Comparison of ENCODE assay signal across 8 cellular contexts in the genomic region with DNA sequence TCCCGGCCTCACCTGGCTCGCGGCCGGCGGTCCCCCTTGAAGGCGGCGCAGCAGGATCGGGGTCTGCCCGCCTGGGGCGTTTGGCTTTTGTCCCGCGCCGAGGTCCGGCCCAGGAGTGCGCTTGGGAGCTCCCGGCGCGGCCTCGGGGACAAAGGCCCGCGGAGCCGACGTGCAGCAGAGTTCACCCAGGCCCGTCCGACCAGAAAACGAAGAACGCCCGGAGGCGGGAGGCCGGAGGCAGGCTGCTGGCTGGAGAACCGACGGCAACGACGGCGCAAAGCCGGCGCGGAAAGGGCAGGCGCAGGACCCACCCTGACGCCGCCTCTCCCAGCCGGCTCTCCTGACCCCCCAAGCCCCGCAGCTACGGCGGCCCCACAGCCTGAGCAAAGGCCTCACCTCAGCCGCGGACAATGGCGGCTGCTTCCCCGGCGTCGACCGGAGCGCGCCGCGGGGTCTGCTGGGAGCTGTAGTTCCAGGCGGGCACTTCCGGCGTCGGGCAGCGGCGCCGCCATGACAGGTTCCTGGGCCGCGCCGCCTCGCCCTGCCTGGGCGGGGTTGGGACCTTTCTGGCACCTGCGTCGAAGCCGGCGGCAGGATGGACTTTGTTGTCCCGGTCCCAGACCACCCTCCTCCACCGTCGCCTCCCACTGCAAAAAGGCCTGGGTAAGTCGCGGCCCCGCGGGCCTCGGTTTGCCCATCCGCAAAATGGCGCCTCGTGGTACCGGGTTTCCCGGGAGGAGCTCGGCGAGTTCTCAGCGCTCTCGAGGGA. TPM values are rescaled to one million over a fixed set of nuclear protein-coding genes. Genes with fewer than 3 reads are reported as not detected.
DNase-seq lines count a peak whose midpoint lies in the region; ATAC-seq and TF ChIP-seq lines count a peak whose summit lies in the region.

TSS of gene ZNF606 (minus strand) at position 437 of the 769 bp plus-strand sequence. CDS start 1,501 bp downstream, outside the sequence.

- H3K4me3 Mint-ChIP-seq in CD4-positive, alpha-beta memory T cell = peak within 1 kb of the TSS; percentile 76 to 87 (median 84)
- H3K4me3 Mint-ChIP-seq in activated T-cell treated with anti-CD3 and anti-CD28 coated beads, Interleukin-2, amount 50 U/mL, for 24 hours = peak within 1 kb of the TSS; percentile 80

- 0 to 1% methylated on average over 78 to 89 of the region's 89 CpGs for WGBS in esophagus, 2 donors

- H3K79me2 ChIP-seq in OCI-LY1 (ENCODE audit: insufficient read depth, low read length) = peaks cover 12% of the 10 kb centered on the region; the same call in 1 of the 2 replicates

- peak within 1 kb of the TSS; percentile 93 to 98 for H3K4me3 ChIP-seq in CD4-positive, alpha-beta memory T cell (ENCODE audit: low read length in 2 of 2)
- H3K4me3 ChIP-seq in OCI-LY1 (ENCODE audit: low read depth, low read length, poor library complexity, severe bottlenecking) = peak within 1 kb of the TSS; percentile 89
- H3K4me3 ChIP-seq in esophagus (ENCODE audit: low read depth in 1 of 2, low read length in 2 of 2) = peak within 1 kb of the TSS; percentile 69 to 75
- peak within 1 kb of the TSS; percentile 59 to 99 for H3K4me3 ChIP-seq in muscle layer of colon (ENCODE audit: low read depth in 1 of 2, low read length in 2 of 2)

- H3K4me2 ChIP-seq in OCI-LY1 (ENCODE audit: low read length) = peak within 1 kb of the TSS; percentile 92

- intact Hi-C loops in CD4-positive, alpha-beta memory T cell (cut with micrococcal nuclease) = loop anchor here (1.0 to 10.0 kb wide), 11 partner anchors 55 to 762 kb away; partner anchors contain the start of genes TRAPPC2B, ZNF134, ZNF256 and ZNF416

- peak within 1 kb of the TSS; percentile 94 for H3K9ac ChIP-seq in OCI-LY1 (ENCODE audit: low read length)
- peak within 1 kb of the TSS; percentile 77 for H3K9ac ChIP-seq in muscle layer of colon (ENCODE audit: low read length)

- H3K9me3 ChIP-seq in CD4-positive, alpha-beta memory T cell (ENCODE audit: control insufficient read depth in 1 of 2, low read length in 2 of 2) = peaks cover 7 to 46% of the 10 kb centered on the region in 2 donors
- H3K9me3 ChIP-seq in OCI-LY1 (ENCODE audit: low read length) (peaks cover 49% of the 10 kb centered on the region), esophagus (ENCODE audit: control insufficient read depth in 2 of 2, insufficient read depth in 1 of 2, low read depth in 1 of 2, low read length in 1 of 2) (peaks cover 26 to 38% of the 10 kb centered on the region in 2 donors), muscle layer of colon (ENCODE audit: low read length) (peaks cover 53% of the 10 kb centered on the region)

- H2AFZ ChIP-seq in OCI-LY1 (ENCODE audit: low read length) = 0 out of 2 replicates have a peak within 1 kb of the TSS, but pooled peaks have one; percentile 54

- TF ChIP-seq CTCF in OCI-LY1 (IDR thresholded peaks at IDR 0.05; ENCODE audit: low read length) = no peak

- peaks cover 3 to 68% (median 61%) of the 10 kb centered on the region in 8 donors for H3K9me3 Mint-ChIP-seq in CD4-positive, alpha-beta memory T cell
- H3K9me3 Mint-ChIP-seq in activated T-cell treated with anti-CD3 and anti-CD28 coated beads, Interleukin-2, amount 50 U/mL, for 24 hours = peaks cover 66% of the 10 kb centered on the region

- H3F3A ChIP-seq in OCI-LY1 (ENCODE audit: insufficient read depth, low read length) = no peaks in the 10 kb centered on the region

- peaks cover 15% of the 10 kb centered on the region for H3K36me3 ChIP-seq in CD4-positive, alpha-beta memory T cell (ENCODE audit: insufficient read depth, low read length)
- peaks cover 57% of the 10 kb centered on the region for H3K36me3 ChIP-seq in OCI-LY1 (ENCODE audit: insufficient read depth, low read length)
- H3K36me3 ChIP-seq in esophagus (ENCODE audit: control insufficient read depth in 2 of 2, insufficient read depth in 2 of 2, low read length in 1 of 2) = peaks cover 12 to 25% of the 10 kb centered on the region in 2 donors
- peaks cover 43% of the 10 kb centered on the region for H3K36me3 ChIP-seq in muscle layer of colon (ENCODE audit: insufficient read depth, low read length)

- no peaks in the 10 kb centered on the region for H3K27me3 ChIP-seq in CD4-positive, alpha-beta memory T cell (ENCODE audit: insufficient read depth, low read length)
- H3K27me3 ChIP-seq in OCI-LY1 (ENCODE audit: insufficient read depth, low read length) (no peaks in the 10 kb centered on the region), esophagus (ENCODE audit: control insufficient read depth in 1 of 2, insufficient read depth in 2 of 2, low read length in 2 of 2) (no peaks in the 10 kb centered on the region), muscle layer of colon (ENCODE audit: control insufficient read depth in 1 of 2, insufficient read depth in 2 of 2, low read length in 2 of 2) (no peaks in the 10 kb centered on the region)

- POLR2A ChIA-PET in CD4-positive, alpha-beta memory T cell (lab: Charles Lee; ENCODE audit: partially characterized antibody) = interaction anchor here (0.8 to 2.4 kb wide), 32 partner anchors 8 to 811 kb away, joined by 3 to 19 read pairs (median 6); partner anchors contain the start of genes ZIK1, ZNF211, ZNF256 and ZNF264

- peak; percentile 98 for ATAC-seq in GM19452 (IDR thresholded peaks at IDR 0.05; ENCODE audit: unreplicated experiment)

- DNase-seq in CD4-positive, alpha-beta memory T cell = peak; percentile 83 to 89 (median 86)
- peak; percentile 92 for DNase-seq in HK-2 (ENCODE audit: unreplicated experiment)
- peak; percentile 90 for DNase-seq in activated T-cell treated with anti-CD3 and anti-CD28 coated beads, Interleukin-2, amount 50 U/mL, for 24 hours
- DNase-seq in stimulated activated CD8-positive, alpha-beta memory T cell treated with anti-CD3 and anti-CD28 coated beads, Interleukin-4, amount 100 ng/mL, for 48 hours = peak; percentile 86

- peaks cover 78 to 84% of the 10 kb centered on the region in 2 donors for H3K36me3 Mint-ChIP-seq in CD4-positive, alpha-beta memory T cell
- H3K36me3 Mint-ChIP-seq in activated T-cell treated with anti-CD3 and anti-CD28 coated beads, Interleukin-2, amount 50 U/mL, for 24 hours (ENCODE audit: low read depth) = peaks cover 97% of the 10 kb centered on the region

- peak within 1 kb of the TSS; percentile 78 to 93 (median 87) for H3K27ac Mint-ChIP-seq in CD4-positive, alpha-beta memory T cell
- peak within 1 kb of the TSS; percentile 86 for H3K27ac Mint-ChIP-seq in activated T-cell treated with anti-CD3 and anti-CD28 coated beads, Interleukin-2, amount 50 U/mL, for 24 hours

- no peaks in the 10 kb centered on the region for H3K9me2 ChIP-seq in OCI-LY1 (ENCODE audit: low read depth, low read length)

- CTCF ChIA-PET in CD4-positive, alpha-beta memory T cell (lab: Charles Lee; ENCODE audit: partially characterized antibody) = interaction anchor here (0.9 to 1.6 kb wide), 4 partner anchors 9 to 568 kb away, joined by 3 to 4 read pairs (median 3); no protein-coding TSS in a partner anchor

- H3K4me1 Mint-ChIP-seq in CD4-positive, alpha-beta memory T cell = peaks cover 15 to 34% (median 26%) of the 10 kb centered on the region in 4 donors
- peaks cover 31% of the 10 kb centered on the region for H3K4me1 Mint-ChIP-seq in activated T-cell treated with anti-CD3 and anti-CD28 coated beads, Interleukin-2, amount 50 U/mL, for 24 hours (ENCODE audit: low read depth)

- H3K27ac ChIP-seq in CD4-positive, alpha-beta memory T cell (ENCODE audit: low read depth, low read length) = peak within 1 kb of the TSS; percentile 80
- H3K27ac ChIP-seq in OCI-LY1 (ENCODE audit: low read depth, low read length, poor library complexity, severe bottlenecking) (peak within 1 kb of the TSS; percentile 22), esophagus (ENCODE audit: low read depth in 2 of 2, low read length in 1 of 2) (peak within 1 kb of the TSS; percentile 87 to 92), muscle layer of colon (ENCODE audit: low read depth, low read length) (peak within 1 kb of the TSS; percentile 73)

- no peaks in the 10 kb centered on the region for H4K20me1 ChIP-seq in OCI-LY1 (ENCODE audit: insufficient read depth, low read length)

- no peaks in the 10 kb centered on the region for H3K27me3 Mint-ChIP-seq in CD4-positive, alpha-beta memory T cell
- H3K27me3 Mint-ChIP-seq in activated T-cell treated with anti-CD3 and anti-CD28 coated beads, Interleukin-2, amount 50 U/mL, for 24 hours = no peaks in the 10 kb centered on the region

- H3K4me1 ChIP-seq in CD4-positive, alpha-beta memory T cell (ENCODE audit: insufficient read depth, low read length) = peaks cover 22% of the 10 kb centered on the region
- H3K4me1 ChIP-seq in OCI-LY1 (ENCODE audit: insufficient read depth, low read length, severe bottlenecking) = peaks cover 15% of the 10 kb centered on the region
- H3K4me1 ChIP-seq in esophagus (ENCODE audit: control insufficient read depth in 2 of 2, insufficient read depth in 2 of 2, low read length in 1 of 2) = peaks cover 0 to 4% of the 10 kb centered on the region in 2 donors
- H3K4me1 ChIP-seq in muscle layer of colon (ENCODE audit: insufficient read depth, low read length) = peaks cover 19% of the 10 kb centered on the region

RNA-seq across cellular contexts. Expression of gene ZNF606, which starts in this region (rescaled TPM):
- 10 to 100 TPM; 25.5 to 37.3 TPM for total RNA-seq in CD4-positive, alpha-beta memory T cell
- 1 to 10 TPM; 2.7 to 7.2 TPM for polyA plus RNA-seq in CD4-positive, alpha-beta memory T cell
- 1 to 10 TPM; 4.6 to 7.2 TPM for polyA plus RNA-seq in esophagus

Comparison
In these comparisons a context has a peak if more than half of its experiments do, and no peak if none do; other contexts are left out.
1. Peak in every context shown above with its lines: DNase-seq, ATAC-seq, H3K4me3 ChIP-seq and H3K27ac ChIP-seq.
2. H3K27ac ChIP-seq: peak in every context shown above with its lines; median percentile 90 in esophagus; 80 in CD4-positive, alpha-beta memory T cell; 73 in muscle layer of colon; 22 in OCI-LY1.